24 cellular contexts compared by ENCODE assay signal in the genomic region with DNA sequence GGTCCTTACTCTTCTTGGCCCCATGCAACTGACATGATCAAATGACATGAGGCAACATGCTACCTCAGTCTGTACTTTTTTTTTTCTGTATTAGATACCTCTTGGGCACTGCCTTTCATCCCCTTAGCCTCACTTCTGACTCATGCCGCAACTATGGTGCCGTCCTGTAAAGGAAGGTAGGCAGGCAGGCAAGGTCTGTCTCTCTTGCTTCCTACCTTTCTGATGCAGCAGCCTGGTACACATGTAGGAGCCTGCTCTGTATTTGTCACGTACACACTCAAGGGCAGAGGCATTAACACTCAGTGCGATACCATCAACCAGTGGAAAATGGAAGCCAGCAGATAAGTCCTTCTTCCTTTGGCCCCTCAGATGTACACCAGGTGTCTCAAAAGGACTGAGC.
A peak's percentile ranks its signal among the peaks of the same experiment; 100 is the strongest.
DNase-seq lines count a peak whose midpoint lies in the region; ATAC-seq and TF ChIP-seq lines count a peak whose summit lies in the region.
"Had no signal": no experiment of that assay in that cellular context is flagged by ENCODE, and none has a peak within 500 bp of the region (broad histone marks: within the 10 kb centered on the region; RNA-seq: fewer than 3 reads in every experiment).

No MANE protein-coding gene starts in this region.

- H3K9me3 ChIP-seq in breast epithelium: no peaks in the 10 kb centered on the region
- H3K9me3 ChIP-seq: BLaER1 treated with 17β-estradiol and CSF1 and Interleukin-3, amounts not matched to agents 10 nM and 100 nM; Caco-2; Peyer's patch had no signal

- no peaks in the 10 kb centered on the region for H3K27me3 Mint-ChIP-seq in MCF 10A (ENCODE audit: insufficient read depth, unreplicated experiment)
- H3K27me3 Mint-ChIP-seq: CD4-positive, alpha-beta memory T cell had no signal

- POLR2A ChIA-PET in MCF 10A (lab: Yijun Ruan, JAX): no interaction called here

- H3K4me3 ChIP-seq in breast epithelium: no peak overlapping the region
- H3K4me3 ChIP-seq: BLaER1 treated with 17β-estradiol and CSF1 and Interleukin-3, amounts not matched to agents 10 nM and 100 nM; Peyer's patch had no signal

- DNase-seq in MCF 10A (ENCODE audit: unreplicated experiment) (peak; percentile 47), breast epithelium (ENCODE audit: low spot score in 2 of 2) (no peak), epithelial cell of prostate (ENCODE audit: low read depth, low spot score) (peak; percentile 82), kidney glomerular epithelial cell (lab: John Stamatoyannopoulos, UW) (peak; percentile 4), GM13977 (ENCODE audit: low spot score) (no peak), Right ventricle myocardium superior (no peak)
- DNase-seq: ACHN; Caco-2; CD4-positive, alpha-beta memory T cell; KBM-7; NCI-H1105; NCI-H2029 treated with DMSO at 0.1 percent for 48 hours; NCI-H226; NCI-H510A treated with DMSO at 0.1 percent for 48 hours; NCI-H748 treated with DMSO at 0.1 percent for 48 hours; NK-92 treated with Interleukin-12 subunit alpha and Interleukin-12 subunit beta, amount 100 ng/mL, for 24 hours; Peyer's patch; SW 1271 had no signal

- no TSS peak for BruUV-seq in MCF 10A (replicated peaks; lab: Mats Ljungman, UMichigan)

- H3K27ac ChIP-seq in breast epithelium (no peak overlapping the region), epithelial cell of prostate (peak overlapping the region; percentile 73)
- H3K27ac ChIP-seq: 22Rv1; BLaER1 treated with 17β-estradiol and CSF1 and Interleukin-3, amounts not matched to agents 10 nM and 100 nM; HL-60; Peyer's patch had no signal

- H3K4me3 Mint-ChIP-seq in MCF 10A (ENCODE audit: unreplicated experiment): no peak overlapping the region
- H3K4me3 Mint-ChIP-seq: CD4-positive, alpha-beta memory T cell had no signal

- TF ChIP-seq CTCF in MCF 10A (IDR thresholded peaks at IDR 0.05; ENCODE audit: unreplicated experiment): no peak
- no peak for TF ChIP-seq CTCF in breast epithelium (IDR thresholded peaks at IDR 0.05)
- TF ChIP-seq CTCF in GM13977 (IDR thresholded peaks at IDR 0.05; ENCODE audit: extremely low read depth, insufficient read depth, missing control alignments): no peak

- H3K9me3 Mint-ChIP-seq in MCF 10A (ENCODE audit: unreplicated experiment): no peaks in the 10 kb centered on the region
- H3K9me3 Mint-ChIP-seq: CD4-positive, alpha-beta memory T cell had no signal

- no peaks in the 10 kb centered on the region for H3K36me3 Mint-ChIP-seq in MCF 10A (ENCODE audit: insufficient read depth, unreplicated experiment)

- H3K4me1 Mint-ChIP-seq in MCF 10A (ENCODE audit: insufficient read depth, unreplicated experiment): no peaks in the 10 kb centered on the region

- in situ Hi-C loops in GM13977 (cut with MboI; ENCODE audit: low pct_unique_long_range_greater_than_20kb, low sequenced_read_pairs, unreplicated experiment): no loop called here

- no peaks in the 10 kb centered on the region for H3K4me1 ChIP-seq in breast epithelium
- H3K4me1 ChIP-seq: Peyer's patch had no signal

- CTCF ChIA-PET in MCF 10A (lab: Yijun Ruan, JAX): no interaction called here

- no peaks in the 10 kb centered on the region for H3K27me3 ChIP-seq in breast epithelium
- H3K27me3 ChIP-seq: BLaER1 treated with 17β-estradiol and CSF1 and Interleukin-3, amounts not matched to agents 10 nM and 100 nM; Peyer's patch had no signal

- ATAC-seq in HG02981 (IDR thresholded peaks at IDR 0.05; ENCODE audit: unreplicated experiment) (no peak), GM19035 (IDR thresholded peaks at IDR 0.05; ENCODE audit: unreplicated experiment) (no peak), Right ventricle myocardium superior (ENCODE audit: poor library complexity) (no peak)
- ATAC-seq: Right ventricle myocardium inferior had no signal

- H3K36me3 ChIP-seq in breast epithelium: no peaks in the 10 kb centered on the region
- H3K36me3 ChIP-seq: Peyer's patch had no signal

- no peak overlapping the region for H3K27ac Mint-ChIP-seq in MCF 10A (ENCODE audit: low read depth, unreplicated experiment)
- H3K27ac Mint-ChIP-seq: CD4-positive, alpha-beta memory T cell had no signal

- intact Hi-C loops in MCF 10A (cut with micrococcal nuclease) (no loop called here), breast epithelium (cut with DNase I; ENCODE audit: low total_unique reads) (no loop called here), Right ventricle myocardium superior (cut with DNase I) (no loop called here)

- TF ChIP-seq POLR2A in breast epithelium (IDR thresholded peaks at IDR 0.05): no peak

Comparison
In these comparisons a context has a peak if more than half of its experiments do, and no peak if none do; other contexts are left out.
1. DNase-seq: peak in MCF 10A (single experiment), epithelial cell of prostate (single experiment) and kidney glomerular epithelial cell (single experiment); none in breast epithelium (0 of 2), GM13977 (single experiment) and Right ventricle myocardium superior (single experiment).